In the genomic region with DNA sequence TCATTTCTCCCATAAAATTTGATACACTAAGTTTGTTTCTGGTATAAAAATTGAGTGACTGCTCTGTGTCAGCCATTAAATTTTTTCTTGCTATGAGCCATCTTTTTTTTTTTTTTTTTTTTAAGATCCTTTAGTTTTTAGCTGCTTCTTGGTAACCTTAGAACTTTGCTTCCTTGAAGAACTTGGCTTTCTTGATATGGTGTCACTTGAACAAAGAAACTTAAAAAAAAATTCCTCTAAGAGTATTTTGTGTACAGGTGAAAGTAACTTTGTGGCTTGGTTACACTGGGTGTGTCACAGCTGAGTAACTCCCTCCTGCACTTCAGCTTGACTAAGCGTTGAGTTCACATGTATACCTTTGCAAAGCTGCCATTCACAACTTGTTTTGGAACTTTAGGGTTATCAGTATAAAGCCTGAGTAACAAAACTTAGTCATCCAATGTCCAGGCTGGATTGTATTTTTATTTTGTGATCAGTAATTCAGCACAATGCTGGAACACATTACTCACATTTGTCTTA, we compare ENCODE assay signal across 1 cellular context.
A peak's percentile ranks its signal among the peaks of the same experiment; 100 is the strongest.
TF ChIP-seq lines count a peak whose summit lies in the region.

No MANE protein-coding gene starts in this region.

TF ChIP-seq in K562, 482 proteins besides CTCF, POLR2A, EP300 and RAD21 (continues in another document):
- TF ChIP-seq NCOA2 (IDR thresholded peaks at IDR 0.05; ENCODE audit: partially characterized antibody in 2 of 2) (no peak), JUND (IDR thresholded peaks at IDR 0.05; ENCODE audit: borderline replicate concordance, low read depth, low read length) (peak; percentile 72), JUND (tag; IDR thresholded peaks at IDR 0.05; ENCODE audit: borderline replicate concordance, low read depth, low read length) (no peak), PHTF2 (CRISPR knock-in tag; IDR thresholded peaks at IDR 0.05) (no peak), RBM34 (IDR thresholded peaks at IDR 0.05; ENCODE audit: borderline replicate concordance, insufficient read depth, low read length) (no peak), HDGF (IDR thresholded peaks at IDR 0.05) (no peak), MCM2 (IDR thresholded peaks at IDR 0.05; ENCODE audit: low read depth) (no peak), FOXA3 (CRISPR knock-in tag; conservative IDR thresholded peaks at IDR 0.05 in 1 of 2, IDR thresholded peaks at IDR 0.05 in 1 of 2) (no peak), ZSCAN32 (CRISPR knock-in tag; IDR thresholded peaks at IDR 0.05) (no peak), PTBP1 (IDR thresholded peaks at IDR 0.05; ENCODE audit: low read depth, low read length) (no peak), PHF8 (IDR thresholded peaks at IDR 0.05; ENCODE audit: borderline replicate concordance, low read length) (no peak), NR2C2 (CRISPR knock-in tag; IDR thresholded peaks at IDR 0.05) (no peak), NR2C2 (tag; IDR thresholded peaks at IDR 0.05) (peak; percentile 53; the same call in 1 of the 2 replicates), ZNF217 (CRISPR knock-in tag; IDR thresholded peaks at IDR 0.05) (no peak), ZNF778 (CRISPR knock-in tag; IDR thresholded peaks at IDR 0.05) (no peak), ZNF551 (CRISPR knock-in tag; IDR thresholded peaks at IDR 0.05) (no peak), ZNF133 (CRISPR knock-in tag; IDR thresholded peaks at IDR 0.05) (no peak), IFI16 (CRISPR knock-in tag; IDR thresholded peaks at IDR 0.05) (no peak), SMARCC2 (IDR thresholded peaks at IDR 0.05; ENCODE audit: low read depth) (peak; percentile 46; the same call in 1 of the 2 replicates), ELF1 (tag; IDR thresholded peaks at IDR 0.05) (no peak), FOXJ2 (tag; IDR thresholded peaks at IDR 0.05) (peak; percentile 53; the same call in 1 of the 2 replicates), GATAD2A (IDR thresholded peaks at IDR 0.05) (no peak), SREBF2 (CRISPR knock-in tag; IDR thresholded peaks at IDR 0.05) (no peak), GTF2A2 (tag; IDR thresholded peaks at IDR 0.05) (no peak), MAFK (IDR thresholded peaks at IDR 0.05; ENCODE audit: low read length) (no peak), XRCC3 (IDR thresholded peaks at IDR 0.05) (no peak), ZBTB7A (IDR thresholded peaks at IDR 0.05; ENCODE audit: borderline replicate concordance, control insufficient read depth, low read depth, low read length) (no peak), NR2C1 (IDR thresholded peaks at IDR 0.05) (no peak), NR2C1 (tag; IDR thresholded peaks at IDR 0.05) (peak; percentile 46; the same call in 1 of the 2 replicates), SETDB1 (IDR thresholded peaks at IDR 0.05; ENCODE audit: low read length) (no peak), CAMTA2 (CRISPR knock-in tag; conservative IDR thresholded peaks at IDR 0.05) (no peak)
- TF ChIP-seq, protein P1, sequence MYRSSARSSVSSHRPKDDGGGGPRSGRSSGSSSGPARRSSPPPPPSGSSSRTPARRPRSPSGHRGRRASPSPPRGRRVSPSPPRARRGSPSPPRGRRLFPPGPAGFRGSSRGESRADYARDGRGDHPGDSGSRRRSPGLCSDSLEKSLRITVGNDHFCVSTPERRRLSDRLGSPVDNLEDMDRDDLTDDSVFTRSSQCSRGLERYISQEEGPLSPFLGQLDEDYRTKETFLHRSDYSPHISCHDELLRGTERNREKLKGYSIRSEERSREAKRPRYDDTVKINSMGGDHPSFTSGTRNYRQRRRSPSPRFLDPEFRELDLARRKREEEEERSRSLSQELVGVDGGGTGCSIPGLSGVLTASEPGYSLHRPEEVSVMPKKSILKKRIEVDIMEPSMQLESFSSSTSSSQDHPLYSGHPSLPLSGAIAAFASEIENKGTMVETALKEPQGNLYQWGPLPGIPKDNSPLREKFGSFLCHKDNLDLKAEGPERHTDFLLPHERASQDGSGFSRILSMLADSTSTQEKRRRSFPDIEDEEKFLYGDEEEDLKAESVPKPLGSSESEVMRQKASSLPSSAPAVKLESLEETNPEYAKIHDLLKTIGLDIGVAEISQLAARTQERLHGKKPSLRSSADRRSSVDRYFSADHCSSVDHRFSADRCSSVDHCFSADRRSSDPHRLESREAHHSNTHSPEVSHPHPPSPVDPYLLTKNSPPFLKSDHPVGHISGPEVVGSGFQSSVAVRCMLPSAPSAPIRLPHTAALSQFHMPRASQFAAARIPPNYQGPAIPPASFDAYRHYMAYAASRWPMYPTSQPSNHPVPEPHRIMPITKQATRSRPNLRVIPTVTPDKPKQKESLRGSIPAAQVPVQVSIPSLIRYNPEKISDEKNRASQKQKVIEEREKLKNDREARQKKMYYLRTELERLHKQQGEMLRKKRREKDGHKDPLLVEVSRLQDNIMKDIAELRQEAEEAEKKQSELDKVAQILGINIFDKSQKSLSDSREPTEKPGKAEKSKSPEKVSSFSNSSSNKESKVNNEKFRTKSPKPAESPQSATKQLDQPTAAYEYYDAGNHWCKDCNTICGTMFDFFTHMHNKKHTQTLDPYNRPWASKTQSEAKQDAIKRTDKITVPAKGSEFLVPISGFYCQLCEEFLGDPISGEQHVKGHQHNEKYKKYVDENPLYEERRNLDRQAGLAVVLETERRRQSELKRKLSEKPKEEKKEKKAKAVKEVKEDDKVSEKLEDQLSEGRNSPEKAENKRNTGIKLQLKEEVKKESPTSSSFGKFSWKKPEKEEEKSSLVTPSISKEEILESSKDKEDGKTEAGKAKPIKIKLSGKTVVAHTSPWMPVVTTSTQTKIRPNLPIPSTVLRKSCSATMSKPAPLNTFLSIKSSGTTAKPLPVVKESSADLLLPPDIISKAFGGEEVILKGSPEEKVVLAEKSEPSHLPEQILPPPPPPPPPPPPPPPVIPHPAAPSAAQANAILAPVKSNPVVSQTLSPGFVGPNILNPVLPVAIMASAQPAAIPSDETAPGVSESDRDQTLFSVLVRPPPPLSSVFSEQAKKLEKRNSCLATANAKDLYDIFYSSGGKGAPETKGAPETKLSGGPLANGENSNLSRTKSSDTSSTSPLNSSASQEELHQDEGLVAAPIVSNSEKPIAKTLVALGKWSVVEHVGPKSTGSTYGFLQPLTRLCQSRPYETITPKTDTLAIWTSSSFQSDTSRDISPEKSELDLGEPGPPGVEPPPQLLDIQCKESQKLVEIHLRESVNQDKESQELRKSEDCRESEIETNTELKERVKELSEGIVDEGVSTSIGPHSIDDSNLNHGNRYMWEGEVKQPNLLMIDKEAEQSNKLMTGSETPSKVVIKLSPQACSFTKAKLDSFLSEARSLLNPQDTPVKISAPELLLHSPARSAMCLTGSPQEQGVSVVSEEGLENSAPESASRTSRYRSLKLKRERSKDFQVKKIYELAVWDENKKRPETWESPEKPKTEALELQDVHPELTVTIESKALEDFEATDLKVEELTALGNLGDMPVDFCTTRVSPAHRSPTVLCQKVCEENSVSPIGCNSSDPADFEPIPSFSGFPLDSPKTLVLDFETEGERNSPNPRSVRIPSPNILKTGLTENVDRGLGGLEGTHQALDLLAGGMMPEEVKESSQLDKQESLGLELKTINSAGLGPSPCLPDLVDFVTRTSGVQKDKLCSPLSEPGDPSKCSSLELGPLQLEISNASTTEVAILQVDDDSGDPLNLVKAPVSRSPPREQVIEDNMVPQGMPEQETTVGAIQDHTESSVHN (IDR thresholded peaks at IDR 0.05; ENCODE audit: borderline replicate concordance in 1 of 2, low read depth in 1 of 2) = no peak
- TF ChIP-seq, protein P2, sequence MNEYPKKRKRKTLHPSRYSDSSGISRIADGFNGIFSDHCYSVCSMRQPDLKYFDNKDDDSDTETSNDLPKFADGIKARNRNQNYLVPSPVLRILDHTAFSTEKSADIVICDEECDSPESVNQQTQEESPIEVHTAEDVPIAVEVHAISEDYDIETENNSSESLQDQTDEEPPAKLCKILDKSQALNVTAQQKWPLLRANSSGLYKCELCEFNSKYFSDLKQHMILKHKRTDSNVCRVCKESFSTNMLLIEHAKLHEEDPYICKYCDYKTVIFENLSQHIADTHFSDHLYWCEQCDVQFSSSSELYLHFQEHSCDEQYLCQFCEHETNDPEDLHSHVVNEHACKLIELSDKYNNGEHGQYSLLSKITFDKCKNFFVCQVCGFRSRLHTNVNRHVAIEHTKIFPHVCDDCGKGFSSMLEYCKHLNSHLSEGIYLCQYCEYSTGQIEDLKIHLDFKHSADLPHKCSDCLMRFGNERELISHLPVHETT (CRISPR knock-in tag; conservative IDR thresholded peaks at IDR 0.05 in 1 of 2, IDR thresholded peaks at IDR 0.05 in 1 of 2) = peak in 1 of 2 experiments; percentile 79; a peak in 2 of 4 replicates
- TF ChIP-seq, protein P3, sequence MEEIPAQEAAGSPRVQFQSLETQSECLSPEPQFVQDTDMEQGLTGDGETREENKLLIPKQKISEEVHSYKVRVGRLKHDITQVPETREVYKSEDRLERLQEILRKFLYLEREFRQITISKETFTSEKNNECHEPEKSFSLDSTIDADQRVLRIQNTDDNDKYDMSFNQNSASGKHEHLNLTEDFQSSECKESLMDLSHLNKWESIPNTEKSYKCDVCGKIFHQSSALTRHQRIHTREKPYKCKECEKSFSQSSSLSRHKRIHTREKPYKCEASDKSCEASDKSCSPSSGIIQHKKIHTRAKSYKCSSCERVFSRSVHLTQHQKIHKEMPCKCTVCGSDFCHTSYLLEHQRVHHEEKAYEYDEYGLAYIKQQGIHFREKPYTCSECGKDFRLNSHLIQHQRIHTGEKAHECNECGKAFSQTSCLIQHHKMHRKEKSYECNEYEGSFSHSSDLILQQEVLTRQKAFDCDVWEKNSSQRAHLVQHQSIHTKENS (CRISPR knock-in tag; IDR thresholded peaks at IDR 0.05) = no peak
- TF ChIP-seq, protein P4, sequence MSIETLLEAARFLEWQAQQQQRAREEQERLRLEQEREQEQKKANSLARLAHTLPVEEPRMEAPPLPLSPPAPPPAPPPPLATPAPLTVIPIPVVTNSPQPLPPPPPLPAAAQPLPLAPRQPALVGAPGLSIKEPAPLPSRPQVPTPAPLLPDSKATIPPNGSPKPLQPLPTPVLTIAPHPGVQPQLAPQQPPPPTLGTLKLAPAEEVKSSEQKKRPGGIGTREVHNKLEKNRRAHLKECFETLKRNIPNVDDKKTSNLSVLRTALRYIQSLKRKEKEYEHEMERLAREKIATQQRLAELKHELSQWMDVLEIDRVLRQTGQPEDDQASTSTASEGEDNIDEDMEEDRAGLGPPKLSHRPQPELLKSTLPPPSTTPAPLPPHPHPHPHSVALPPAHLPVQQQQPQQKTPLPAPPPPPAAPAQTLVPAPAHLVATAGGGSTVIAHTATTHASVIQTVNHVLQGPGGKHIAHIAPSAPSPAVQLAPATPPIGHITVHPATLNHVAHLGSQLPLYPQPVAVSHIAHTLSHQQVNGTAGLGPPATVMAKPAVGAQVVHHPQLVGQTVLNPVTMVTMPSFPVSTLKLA (conservative IDR thresholded peaks at IDR 0.05) = peak in 1 of 2 experiments; percentile 48; a peak in 1 of 4 replicates
- TF ChIP-seq, protein P5, sequence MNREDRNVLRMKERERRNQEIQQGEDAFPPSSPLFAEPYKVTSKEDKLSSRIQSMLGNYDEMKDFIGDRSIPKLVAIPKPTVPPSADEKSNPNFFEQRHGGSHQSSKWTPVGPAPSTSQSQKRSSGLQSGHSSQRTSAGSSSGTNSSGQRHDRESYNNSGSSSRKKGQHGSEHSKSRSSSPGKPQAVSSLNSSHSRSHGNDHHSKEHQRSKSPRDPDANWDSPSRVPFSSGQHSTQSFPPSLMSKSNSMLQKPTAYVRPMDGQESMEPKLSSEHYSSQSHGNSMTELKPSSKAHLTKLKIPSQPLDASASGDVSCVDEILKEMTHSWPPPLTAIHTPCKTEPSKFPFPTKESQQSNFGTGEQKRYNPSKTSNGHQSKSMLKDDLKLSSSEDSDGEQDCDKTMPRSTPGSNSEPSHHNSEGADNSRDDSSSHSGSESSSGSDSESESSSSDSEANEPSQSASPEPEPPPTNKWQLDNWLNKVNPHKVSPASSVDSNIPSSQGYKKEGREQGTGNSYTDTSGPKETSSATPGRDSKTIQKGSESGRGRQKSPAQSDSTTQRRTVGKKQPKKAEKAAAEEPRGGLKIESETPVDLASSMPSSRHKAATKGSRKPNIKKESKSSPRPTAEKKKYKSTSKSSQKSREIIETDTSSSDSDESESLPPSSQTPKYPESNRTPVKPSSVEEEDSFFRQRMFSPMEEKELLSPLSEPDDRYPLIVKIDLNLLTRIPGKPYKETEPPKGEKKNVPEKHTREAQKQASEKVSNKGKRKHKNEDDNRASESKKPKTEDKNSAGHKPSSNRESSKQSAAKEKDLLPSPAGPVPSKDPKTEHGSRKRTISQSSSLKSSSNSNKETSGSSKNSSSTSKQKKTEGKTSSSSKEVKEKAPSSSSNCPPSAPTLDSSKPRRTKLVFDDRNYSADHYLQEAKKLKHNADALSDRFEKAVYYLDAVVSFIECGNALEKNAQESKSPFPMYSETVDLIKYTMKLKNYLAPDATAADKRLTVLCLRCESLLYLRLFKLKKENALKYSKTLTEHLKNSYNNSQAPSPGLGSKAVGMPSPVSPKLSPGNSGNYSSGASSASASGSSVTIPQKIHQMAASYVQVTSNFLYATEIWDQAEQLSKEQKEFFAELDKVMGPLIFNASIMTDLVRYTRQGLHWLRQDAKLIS (CRISPR knock-in tag; IDR thresholded peaks at IDR 0.05) = no peak
- TF ChIP-seq, protein P6, sequence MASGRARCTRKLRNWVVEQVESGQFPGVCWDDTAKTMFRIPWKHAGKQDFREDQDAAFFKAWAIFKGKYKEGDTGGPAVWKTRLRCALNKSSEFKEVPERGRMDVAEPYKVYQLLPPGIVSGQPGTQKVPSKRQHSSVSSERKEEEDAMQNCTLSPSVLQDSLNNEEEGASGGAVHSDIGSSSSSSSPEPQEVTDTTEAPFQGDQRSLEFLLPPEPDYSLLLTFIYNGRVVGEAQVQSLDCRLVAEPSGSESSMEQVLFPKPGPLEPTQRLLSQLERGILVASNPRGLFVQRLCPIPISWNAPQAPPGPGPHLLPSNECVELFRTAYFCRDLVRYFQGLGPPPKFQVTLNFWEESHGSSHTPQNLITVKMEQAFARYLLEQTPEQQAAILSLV (tag; IDR thresholded peaks at IDR 0.05) = no peak
- TF ChIP-seq, protein P7, sequence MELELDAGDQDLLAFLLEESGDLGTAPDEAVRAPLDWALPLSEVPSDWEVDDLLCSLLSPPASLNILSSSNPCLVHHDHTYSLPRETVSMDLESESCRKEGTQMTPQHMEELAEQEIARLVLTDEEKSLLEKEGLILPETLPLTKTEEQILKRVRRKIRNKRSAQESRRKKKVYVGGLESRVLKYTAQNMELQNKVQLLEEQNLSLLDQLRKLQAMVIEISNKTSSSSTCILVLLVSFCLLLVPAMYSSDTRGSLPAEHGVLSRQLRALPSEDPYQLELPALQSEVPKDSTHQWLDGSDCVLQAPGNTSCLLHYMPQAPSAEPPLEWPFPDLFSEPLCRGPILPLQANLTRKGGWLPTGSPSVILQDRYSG (tag; conservative IDR thresholded peaks at IDR 0.05; ENCODE audit: low read depth) = no peak
- TF ChIP-seq, protein P8, sequence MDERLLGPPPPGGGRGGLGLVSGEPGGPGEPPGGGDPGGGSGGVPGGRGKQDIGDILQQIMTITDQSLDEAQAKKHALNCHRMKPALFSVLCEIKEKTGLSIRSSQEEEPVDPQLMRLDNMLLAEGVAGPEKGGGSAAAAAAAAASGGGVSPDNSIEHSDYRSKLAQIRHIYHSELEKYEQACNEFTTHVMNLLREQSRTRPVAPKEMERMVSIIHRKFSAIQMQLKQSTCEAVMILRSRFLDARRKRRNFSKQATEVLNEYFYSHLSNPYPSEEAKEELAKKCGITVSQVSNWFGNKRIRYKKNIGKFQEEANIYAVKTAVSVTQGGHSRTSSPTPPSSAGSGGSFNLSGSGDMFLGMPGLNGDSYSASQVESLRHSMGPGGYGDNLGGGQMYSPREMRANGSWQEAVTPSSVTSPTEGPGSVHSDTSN (CRISPR knock-in tag; IDR thresholded peaks at IDR 0.05; ENCODE audit: low read depth) = no peak
- TF ChIP-seq, protein P8 (tag; conservative IDR thresholded peaks at IDR 0.05; ENCODE audit: low read depth) = no peak
